1 cellular context compared by ENCODE assay signal in the genomic region with DNA sequence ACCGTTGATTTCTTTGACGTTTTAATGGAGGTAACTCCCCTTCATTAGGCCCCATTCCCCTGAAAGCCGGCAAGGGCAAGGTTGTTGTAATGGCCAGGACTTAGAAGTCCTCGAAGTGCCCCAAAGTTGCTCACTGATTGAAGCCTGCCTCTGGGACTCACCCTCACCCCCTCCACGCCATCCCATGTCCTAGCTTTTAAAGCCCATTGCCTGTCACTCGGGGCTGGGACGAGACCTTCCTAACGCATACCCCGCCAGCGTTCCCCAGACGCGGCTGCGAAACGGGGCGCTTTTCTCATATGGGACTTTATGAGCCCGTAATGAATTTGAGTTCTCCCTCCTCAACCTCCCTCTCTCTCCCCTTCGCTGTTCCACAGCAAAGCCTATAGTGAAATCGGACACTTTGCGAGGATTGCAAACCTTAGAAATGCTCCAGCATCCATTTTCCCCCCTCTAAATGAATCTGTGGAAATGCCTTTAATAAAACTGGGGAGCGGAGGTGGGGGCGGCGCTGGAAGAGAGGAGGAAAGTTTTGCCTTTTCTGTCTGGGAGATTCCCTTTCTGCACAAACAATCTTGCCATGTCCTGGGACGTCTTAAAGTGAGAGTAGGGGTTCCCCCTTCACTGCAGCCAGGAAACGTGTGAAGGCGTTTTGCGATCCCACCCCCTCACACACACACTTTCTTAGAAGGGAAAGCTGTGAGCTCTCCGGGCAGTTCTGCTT.
TF ChIP-seq lines count a peak whose summit lies in the region.

No MANE protein-coding gene starts in this region.

TF ChIP-seq in endothelial cell of umbilical vein, 7 proteins besides CTCF, POLR2A, EP300 and RAD21:
- TF ChIP-seq JUN (IDR thresholded peaks at IDR 0.05; ENCODE audit: borderline replicate concordance, insufficient read depth, insufficient read length, low read depth) (no peak), MYC (IDR thresholded peaks at IDR 0.05; ENCODE audit: low read depth, low read length) (no peak), MAX (IDR thresholded peaks at IDR 0.05; ENCODE audit: insufficient read depth, insufficient read length) (no peak), FOS (IDR thresholded peaks at IDR 0.05; ENCODE audit: borderline replicate concordance, insufficient read depth, low read length) (no peak), EZH2 (IDR thresholded peaks at IDR 0.05; ENCODE audit: borderline replicate concordance, low read depth, low read length, severe bottlenecking) (no peak), GATA2 (IDR thresholded peaks at IDR 0.05; ENCODE audit: insufficient read depth, insufficient read length, low read depth, low read length) (no peak), POLR2AphosphoS5 (IDR thresholded peaks at IDR 0.05; ENCODE audit: insufficient read depth, low read depth, low read length) (no peak)
